In genomic region chr14:63760014-63760413, GRCh38 we compare ENCODE assay signal across 12 cellular contexts. TPM values are rescaled to one million over a fixed set of nuclear protein-coding genes. Genes with fewer than 3 reads are reported as not detected.
DNase-seq lines count a peak whose midpoint lies in the region; ATAC-seq and TF ChIP-seq lines count a peak whose summit lies in the region.
"Had no signal": no experiment of that assay in that cellular context is flagged by ENCODE, and none has a peak within 500 bp of the region (broad histone marks: within the 10 kb centered on the region; RNA-seq: fewer than 3 reads in every experiment).

No MANE protein-coding gene starts in this region.

- DNase-seq in GM13976 (ENCODE audit: low spot score) (peak; percentile 40), naive B cell (no peak), neuronal stem cell (ENCODE audit: low spot score) (no peak), NCI-H146 treated with DMSO at 0.1 percent for 48 hours (lab: John Stamatoyannopoulos, UW; ENCODE audit: unreplicated experiment) (no peak), esophagus squamous epithelium (lab: John Stamatoyannopoulos, UW) (no peak)
- DNase-seq: DMS79 treated with DMSO at 0.1 percent for 48 hours, kidney, NCI-H82 had no signal

- H3K9me3 ChIP-seq in KOPT-K1 (ENCODE audit: insufficient read depth, low read length, poor library complexity, severe bottlenecking) (no peaks in the 10 kb centered on the region), neuronal stem cell (replicated peaks in 1 of 2; ENCODE audit: control insufficient read depth in 2 of 2, insufficient read depth in 1 of 2, low read depth in 1 of 2, low read length in 2 of 2) (no peaks in the 10 kb centered on the region), esophagus squamous epithelium (no peaks in the 10 kb centered on the region)
- H3K9me3 ChIP-seq: adrenal gland had no signal

- no peak overlapping the region for H2AK5ac ChIP-seq in neuronal stem cell (ENCODE audit: low read depth, low read length)

- H2BK15ac ChIP-seq in neuronal stem cell (ENCODE audit: low read length), result no peak overlapping the region

- TF ChIP-seq CTCF in GM13976 (IDR thresholded peaks at IDR 0.05; ENCODE audit: borderline replicate concordance, control extremely low read depth, extremely low read depth, insufficient read depth, missing control alignments) (no peak), esophagus squamous epithelium (IDR thresholded peaks at IDR 0.05) (no peak)

- no peaks in the 10 kb centered on the region for H3K36me3 Mint-ChIP-seq in naive B cell

- no peak overlapping the region for H2BK5ac ChIP-seq in neuronal stem cell (ENCODE audit: low read length)

- in situ Hi-C loops in GM13976 (cut with MboI; ENCODE audit: low sequenced_read_pairs, unreplicated experiment), result loop anchor here (25.0 kb wide), 1 partner anchor 373 kb away; no protein-coding TSS in a partner anchor

- no peak overlapping the region for H3K4ac ChIP-seq in neuronal stem cell (ENCODE audit: low read length)

- no peak overlapping the region for H2BK120ac ChIP-seq in neuronal stem cell (ENCODE audit: low read depth, low read length)

- peaks cover 0 to 3% (median 0%) of the 10 kb centered on the region in 7 donors for H3K9me3 Mint-ChIP-seq in naive B cell

- H3K23ac ChIP-seq in neuronal stem cell (ENCODE audit: low read depth, low read length, poor library complexity), result no peak overlapping the region

- H3K27ac Mint-ChIP-seq in naive B cell, result peak overlapping the region in 4 of 6 donors; percentile 55 to 95 (median 82)

- no peak overlapping the region for H3K4me3 ChIP-seq in neuronal stem cell (ENCODE audit: low read length in 2 of 2)
- H3K4me3 ChIP-seq in esophagus squamous epithelium, result no peak overlapping the region

- H3K27me3 ChIP-seq in neuronal stem cell (ENCODE audit: control insufficient read depth in 3 of 3, insufficient read depth in 3 of 3, low read depth in 1 of 3, low read length in 3 of 3) (no peaks in the 10 kb centered on the region), esophagus squamous epithelium (no peaks in the 10 kb centered on the region)
- H3K27me3 ChIP-seq: adrenal gland had no signal

- H3K79me1 ChIP-seq in neuronal stem cell (ENCODE audit: low read depth, low read length), result no peaks in the 10 kb centered on the region

- no peaks in the 10 kb centered on the region for H3K27me3 Mint-ChIP-seq in naive B cell

- H4K91ac ChIP-seq in neuronal stem cell (ENCODE audit: low read depth, low read length, poor library complexity), result no peak overlapping the region

- no peak overlapping the region for H3K18ac ChIP-seq in neuronal stem cell (ENCODE audit: low read length)

- H4K8ac ChIP-seq in neuronal stem cell (ENCODE audit: low read depth, low read length), result no peak overlapping the region

- no peak overlapping the region for H2BK12ac ChIP-seq in neuronal stem cell (ENCODE audit: low read length)

- H3K4me1 Mint-ChIP-seq in naive B cell, result peaks cover 9 to 14% (median 12%) of the 10 kb centered on the region in 3 donors

- no CpG with 5 or more reads among the region's 1 CpG for WGBS in neuronal stem cell (ENCODE audit: extremely low coverage in 2 of 2, insufficient read length in 2 of 2, insufficient replicate concordance in 1 of 2), 2 donors
- 88 to 100% methylated on average over 1 of the region's 1 CpG for whole genome bisulfite sequencing in esophagus squamous epithelium, 2 donors

- H3K4me2 ChIP-seq in neuronal stem cell (ENCODE audit: insufficient read depth, low read length, poor library complexity, severe bottlenecking), result no peak overlapping the region

- peak overlapping the region in 4 of 8 donors; percentile 30 to 72 (median 56) for H3K4me3 Mint-ChIP-seq in naive B cell

- no peaks in the 10 kb centered on the region for H3K36me3 ChIP-seq in KOPT-K1 (ENCODE audit: insufficient read depth, low read length)
- H3K36me3 ChIP-seq in neuronal stem cell (replicated peaks in 1 of 2; ENCODE audit: control insufficient read depth in 2 of 2, insufficient read depth in 2 of 2, low read length in 2 of 2), result no peaks in the 10 kb centered on the region
- no peaks in the 10 kb centered on the region for H3K36me3 ChIP-seq in esophagus squamous epithelium
- H3K36me3 ChIP-seq: adrenal gland had no signal

- H2AFZ ChIP-seq in neuronal stem cell (ENCODE audit: low read length), result no peak overlapping the region

- intact Hi-C loops in esophagus squamous epithelium (cut with DNase I), result loop anchor here (10.0 kb wide), 2 partner anchors 125 to 375 kb away; no protein-coding TSS in a partner anchor

- TF ChIP-seq POLR2A in esophagus squamous epithelium (IDR thresholded peaks at IDR 0.05), result no peak

- no peaks in the 10 kb centered on the region for H3K4me1 ChIP-seq in neuronal stem cell (ENCODE audit: control insufficient read depth in 2 of 2, insufficient read depth in 1 of 2, low read depth in 1 of 2, low read length in 2 of 2)
- H3K4me1 ChIP-seq in esophagus squamous epithelium, result no peaks in the 10 kb centered on the region

- H3K14ac ChIP-seq in neuronal stem cell (ENCODE audit: low read length), result no peak overlapping the region

- peak; percentile 56 for ATAC-seq in GM21447 (IDR thresholded peaks at IDR 0.05; ENCODE audit: unreplicated experiment)
- peak; percentile 81 to 84 for ATAC-seq in naive B cell (ENCODE audit: low read depth in 2 of 2)
- no peak for ATAC-seq in GM18519 (IDR thresholded peaks at IDR 0.05; ENCODE audit: low FRiP score, unreplicated experiment)

- H3K9ac ChIP-seq in neuronal stem cell (ENCODE audit: low read depth, low read length, poor library complexity), result no peak overlapping the region

- H3K27ac ChIP-seq in KOPT-K1 (ENCODE audit: low read depth, low read length, poor library complexity, severe bottlenecking) (peak overlapping the region; percentile 58), neuronal stem cell (replicated peaks; ENCODE audit: low read length) (no peak overlapping the region), esophagus squamous epithelium (peak overlapping the region in 1 of 4 donors; percentile 49)

RNA-seq across cellular contexts. Expression of gene SGPP1, which starts 32.1 kb away (rescaled TPM):
- 10 to 100 TPM in 4 of 6 donors, 1 to 10 TPM in 2; 9.4 to 20.8 (median 13.2) TPM for polyA plus RNA-seq in naive B cell (ENCODE audit: low read depth in 6 of 6)
- polyA plus RNA-seq in neuronal stem cell (2013, experiment 1 of 2), result 6.6 TPM
- 6.7 TPM for polyA plus RNA-seq in neuronal stem cell (2013, experiment 2 of 2)
- 10 to 100 TPM in 3 of 4 donors, 1 to 10 TPM in 1; 5.8 to 15.7 (median 14.6) TPM for total RNA-seq in esophagus squamous epithelium
